1 cellular context compared by ENCODE assay signal in the genomic region with DNA sequence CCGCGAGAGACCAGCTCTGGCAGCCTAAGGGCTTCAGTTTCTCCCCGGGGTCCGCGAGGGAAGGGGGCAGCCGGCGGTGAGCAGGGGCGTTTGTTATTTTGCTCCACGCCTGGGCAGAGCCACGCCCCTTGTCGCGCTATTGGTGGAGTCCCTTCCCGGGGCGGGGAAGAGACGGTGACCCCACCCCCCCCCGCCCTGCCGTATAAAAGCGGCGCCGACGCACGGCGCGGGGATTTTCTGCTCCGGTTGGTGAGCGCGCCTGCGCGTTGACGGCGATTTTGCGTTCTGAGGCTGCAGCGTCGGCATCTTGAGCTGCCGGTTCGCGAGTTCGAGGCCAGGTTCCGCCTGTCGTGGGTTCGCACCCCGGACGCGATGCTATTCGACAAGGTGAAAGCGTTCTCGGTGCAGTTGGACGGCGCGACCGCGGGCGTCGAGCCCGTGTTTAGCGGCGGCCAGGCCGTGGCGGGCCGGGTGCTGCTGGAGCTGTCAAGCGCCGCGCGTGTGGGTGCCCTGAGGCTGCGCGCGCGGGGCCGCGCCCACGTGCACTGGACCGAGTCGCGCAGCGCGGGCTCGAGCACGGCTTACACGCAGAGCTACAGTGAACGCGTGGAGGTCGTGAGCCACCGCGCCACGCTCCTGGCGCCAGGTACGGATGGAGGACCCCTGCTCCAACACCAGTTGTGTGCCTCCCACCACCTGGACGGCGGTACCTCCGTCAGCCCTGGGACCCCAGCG.
TF ChIP-seq lines count a peak whose summit lies in the region.

A gene (plus strand): TSS at position 232 of the 735 bp plus-strand sequence. CDS start 141 bp downstream, at position 373.

TF ChIP-seq in liver, 16 proteins besides CTCF, POLR2A, EP300 and RAD21 (continued from another document):
- TF ChIP-seq RXRA (IDR thresholded peaks at IDR 0.05): no peak
- TF ChIP-seq HNF4A (conservative IDR thresholded peaks at IDR 0.05): no peak
- TF ChIP-seq EGR1 (IDR thresholded peaks at IDR 0.05; ENCODE audit: low read depth in 2 of 2): peak in 1 of 2 donors; percentile 17
- TF ChIP-seq JUND (IDR thresholded peaks at IDR 0.05): no peak
